17 cellular contexts compared by ENCODE assay signal in the genomic region with DNA sequence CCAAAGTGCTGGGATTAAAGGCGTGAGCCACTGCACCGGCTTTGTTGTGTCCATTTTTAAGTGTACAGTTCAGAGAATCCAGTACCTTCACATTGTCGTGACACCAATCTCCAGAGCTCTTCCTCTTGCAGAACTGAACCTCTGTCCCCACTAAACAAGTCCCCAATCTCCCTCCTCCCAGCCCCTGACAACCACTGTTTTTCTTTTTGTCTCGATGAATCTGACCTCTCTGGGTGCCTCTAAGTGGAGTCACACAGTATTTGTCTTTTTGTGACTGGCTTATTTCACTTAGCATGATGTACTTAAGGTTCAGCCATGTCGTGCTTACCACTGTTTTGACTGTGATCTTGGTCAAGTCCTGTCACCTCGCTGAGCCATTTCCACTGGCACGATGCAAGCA. TPM values are rescaled to one million over a fixed set of nuclear protein-coding genes. Genes with fewer than 3 reads are reported as not detected.
DNase-seq lines count a peak whose midpoint lies in the region; ATAC-seq and TF ChIP-seq lines count a peak whose summit lies in the region.
"Had no signal": no experiment of that assay in that cellular context is flagged by ENCODE, and none has a peak within 500 bp of the region (broad histone marks: within the 10 kb centered on the region; RNA-seq: fewer than 3 reads in every experiment).

No MANE protein-coding gene starts in this region.

- peak overlapping the region; percentile 21 for H3K27ac ChIP-seq in OCI-LY7 (ENCODE audit: low read depth, low read length, poor library complexity, severe bottlenecking)
- peak overlapping the region; percentile 55 for H3K27ac ChIP-seq in effector memory CD4-positive, alpha-beta T cell (ENCODE audit: insufficient read depth, low read length, poor library complexity, severe bottlenecking)

- H3K36me3 Mint-ChIP-seq in activated T-cell treated with anti-CD3 and anti-CD28 coated beads, Interleukin-2, amount 50 U/mL, for 72 hours (ENCODE audit: insufficient read depth in 2 of 2) = peaks cover 3 to 11% of the 10 kb centered on the region in 2 donors
- no peaks in the 10 kb centered on the region for H3K36me3 Mint-ChIP-seq in type B pancreatic cell
- H3K36me3 Mint-ChIP-seq in activated CD4-positive, alpha-beta memory T cell treated with anti-CD3 and anti-CD28 coated beads for 36 hours = peaks cover 28% of the 10 kb centered on the region

- H3K79me2 ChIP-seq in OCI-LY7 (ENCODE audit: insufficient read depth, low read depth, low read length) = peaks cover 12% of the 10 kb centered on the region

- no peak overlapping the region for H2AFZ ChIP-seq in OCI-LY7 (ENCODE audit: low read length)

- no peaks in the 10 kb centered on the region for H3K9me3 ChIP-seq in OCI-LY7 (ENCODE audit: low read length)
- H3K9me3 ChIP-seq in effector memory CD4-positive, alpha-beta T cell (ENCODE audit: control insufficient read depth, low read length) = no peaks in the 10 kb centered on the region

- no peaks in the 10 kb centered on the region for H3K9me2 ChIP-seq in OCI-LY7 (ENCODE audit: insufficient read depth, low read length)

- CTCF ChIA-PET in OCI-LY7 (lab: Charles Lee; ENCODE audit: unreplicated experiment) = no interaction called here
- CTCF ChIA-PET in activated CD4-positive, alpha-beta memory T cell treated with anti-CD3 and anti-CD28 coated beads for 36 hours (lab: Charles Lee) = interaction anchor here (0.6 to 17.0 kb wide), 6 partner anchors 13 to 238 kb away, joined by 3 to 530 read pairs (median 18); a partner anchor contains a TSS

- peaks cover 12% of the 10 kb centered on the region for H3K27me3 Mint-ChIP-seq in activated T-cell treated with anti-CD3 and anti-CD28 coated beads, Interleukin-2, amount 50 U/mL, for 72 hours (ENCODE audit: low read depth)
- H3K27me3 Mint-ChIP-seq in type B pancreatic cell = peaks cover 3% of the 10 kb centered on the region
- peaks cover 4% of the 10 kb centered on the region for H3K27me3 Mint-ChIP-seq in activated CD4-positive, alpha-beta memory T cell treated with anti-CD3 and anti-CD28 coated beads for 36 hours

- no peaks in the 10 kb centered on the region for H3K27me3 ChIP-seq in effector memory CD4-positive, alpha-beta T cell (replicated peaks; ENCODE audit: control insufficient read depth, insufficient read depth, low read length, poor library complexity, severe bottlenecking)

- H3K4me2 ChIP-seq in OCI-LY7 (ENCODE audit: low read length) = no peak overlapping the region

- peak overlapping the region; percentile 26 for H3K27ac Mint-ChIP-seq in activated T-cell treated with anti-CD3 and anti-CD28 coated beads, Interleukin-2, amount 50 U/mL, for 72 hours
- H3K27ac Mint-ChIP-seq in type B pancreatic cell = no peak overlapping the region
- H3K27ac Mint-ChIP-seq in activated CD4-positive, alpha-beta memory T cell treated with anti-CD3 and anti-CD28 coated beads for 36 hours = no peak overlapping the region

- ATAC-seq in activated T-cell treated with anti-CD3 and anti-CD28 coated beads, Interleukin-2, amount 50 U/mL, for 72 hours (replicated peaks in 1 of 2) = no peak
- ATAC-seq: activated naive CD4-positive, alpha-beta T cell treated with anti-CD3 and anti-CD28 coated beads, Interleukin-2, amount 50 U/mL, for 72 hours; left lobe of liver had no signal

- H3K4me3 Mint-ChIP-seq in activated T-cell treated with anti-CD3 and anti-CD28 coated beads, Interleukin-2, amount 50 U/mL, for 72 hours = no peak overlapping the region
- H3K4me3 Mint-ChIP-seq in type B pancreatic cell = peak overlapping the region; percentile 8
- H3K4me3 Mint-ChIP-seq in activated CD4-positive, alpha-beta memory T cell treated with anti-CD3 and anti-CD28 coated beads for 36 hours = no peak overlapping the region

- POLR2A ChIA-PET in OCI-LY7 (lab: Charles Lee) = no interaction called here
- POLR2A ChIA-PET in activated CD4-positive, alpha-beta memory T cell treated with anti-CD3 and anti-CD28 coated beads for 36 hours (lab: Charles Lee) = interaction anchor here (1.7 to 5.6 kb wide), 2 partner anchors 16 to 80 kb away, joined by 6 to 55 read pairs; no protein-coding TSS in a partner anchor

- BruUV-seq in OCI-LY7 (replicated peaks; lab: Mats Ljungman, UMichigan) = no TSS peak

- TF ChIP-seq CTCF in OCI-LY7 (conservative IDR thresholded peaks at IDR 0.05; ENCODE audit: low read length) = no peak
- no peak for TF ChIP-seq CTCF in type B pancreatic cell (conservative IDR thresholded peaks at IDR 0.05)

- no peaks in the 10 kb centered on the region for H3K9me3 Mint-ChIP-seq in activated T-cell treated with anti-CD3 and anti-CD28 coated beads, Interleukin-2, amount 50 U/mL, for 72 hours
- no peaks in the 10 kb centered on the region for H3K9me3 Mint-ChIP-seq in type B pancreatic cell
- no peaks in the 10 kb centered on the region for H3K9me3 Mint-ChIP-seq in activated CD4-positive, alpha-beta memory T cell treated with anti-CD3 and anti-CD28 coated beads for 36 hours
- H3K9me3 Mint-ChIP-seq: activated naive CD4-positive, alpha-beta T cell treated with anti-CD3 and anti-CD28 coated beads, Interleukin-2, amount 50 U/mL, for 72 hours had no signal

- no peak for DNase-seq in activated T-cell treated with anti-CD3 and anti-CD28 coated beads, Interleukin-2, amount 50 U/mL, for 72 hours
- DNase-seq in activated T-cell treated with anti-CD3 and anti-CD28 coated beads for 4 hours (no peak), OCI-LY7 (ENCODE audit: low spot score) (no peak), type B pancreatic cell (ENCODE audit: extremely low spot score, unreplicated experiment) (no peak), hepatic stellate cell (ENCODE audit: low spot score) (no peak)
- no peak for DNase-seq in effector memory CD4-positive, alpha-beta T cell
- DNase-seq in activated CD4-positive, alpha-beta memory T cell treated with anti-CD3 and anti-CD28 coated beads for 36 hours = no peak
- DNase-seq in activated CD4-positive, CD25-positive, alpha-beta regulatory T cell (lab: John Stamatoyannopoulos, UW) = no peak
- DNase-seq: DMS153; effector CD4-positive, alpha-beta T cell; KBM-7; NCI-H446; stimulated activated naive CD4-positive, alpha-beta T cell had no signal

- intact Hi-C loops in OCI-LY7 (cut with micrococcal nuclease; ENCODE audit: unreplicated experiment) = loop anchor here (5.0 to 10.0 kb wide), 2 partner anchors 143 to 520 kb away; no protein-coding TSS in a partner anchor
- intact Hi-C loops in activated CD4-positive, alpha-beta memory T cell treated with anti-CD3 and anti-CD28 coated beads for 36 hours (cut with micrococcal nuclease) = no loop called here

- H4K20me1 ChIP-seq in OCI-LY7 (ENCODE audit: insufficient read depth, low read length) = peaks cover 11% of the 10 kb centered on the region

- H3K4me3 ChIP-seq in OCI-LY7 (ENCODE audit: low read depth, low read length, poor library complexity, severe bottlenecking) = no peak overlapping the region
- H3K4me3 ChIP-seq in effector memory CD4-positive, alpha-beta T cell (ENCODE audit: insufficient read depth, low read depth, low read length, poor library complexity, severe bottlenecking) = no peak overlapping the region

- peaks cover 23% of the 10 kb centered on the region for H3K4me1 ChIP-seq in OCI-LY7 (ENCODE audit: insufficient read depth, low read length, poor library complexity, severe bottlenecking)
- peaks cover 5% of the 10 kb centered on the region for H3K4me1 ChIP-seq in effector memory CD4-positive, alpha-beta T cell (ENCODE audit: control insufficient read depth, insufficient read depth, low read length, poor library complexity, severe bottlenecking)

- H3K4me1 Mint-ChIP-seq in activated T-cell treated with anti-CD3 and anti-CD28 coated beads, Interleukin-2, amount 50 U/mL, for 72 hours (ENCODE audit: low read depth) = peaks cover 40% of the 10 kb centered on the region
- peaks cover 12% of the 10 kb centered on the region for H3K4me1 Mint-ChIP-seq in type B pancreatic cell (ENCODE audit: unreplicated experiment)
- peaks cover 33% of the 10 kb centered on the region for H3K4me1 Mint-ChIP-seq in activated CD4-positive, alpha-beta memory T cell treated with anti-CD3 and anti-CD28 coated beads for 36 hours (ENCODE audit: low read depth)

- H3K36me3 ChIP-seq in OCI-LY7 (ENCODE audit: insufficient read depth, low read length) = peaks cover 38% of the 10 kb centered on the region
- peaks cover 35% of the 10 kb centered on the region for H3K36me3 ChIP-seq in effector memory CD4-positive, alpha-beta T cell (ENCODE audit: control insufficient read depth, insufficient read depth, low read length)

RNA-seq across cellular contexts. Expression of a gene that starts 1.6 kb away (rescaled TPM):
- total RNA-seq in activated T-cell treated with anti-CD3 and anti-CD28 coated beads, Interleukin-2, amount 50 U/mL, for 72 hours = not detected
- total RNA-seq in OCI-LY7 (2014; rRNA removed; shearing (Covaris generic)) = not detected in 2 replicates
- total RNA-seq in OCI-LY7 (2022) = not detected in 2 replicates
- 0.75 TPM in 1 of 2 replicates, not detected in the other for total RNA-seq in type B pancreatic cell (ENCODE audit: low replicate concordance)
- total RNA-seq in activated CD4-positive, alpha-beta memory T cell treated with anti-CD3 and anti-CD28 coated beads for 36 hours = not detected
- total RNA-seq: activated naive CD4-positive, alpha-beta T cell treated with anti-CD3 and anti-CD28 coated beads, Interleukin-2, amount 50 U/mL, for 72 hours; left lobe of liver; mucosa of gallbladder; progenitor cell of endocrine pancreas had no signal

RNA-seq across cellular contexts. Expression of a gene that starts 6.9 kb away (rescaled TPM):
- 1,000 to 10,000 TPM; 1,754 to 1,822 TPM for total RNA-seq in activated T-cell treated with anti-CD3 and anti-CD28 coated beads, Interleukin-2, amount 50 U/mL, for 72 hours
- total RNA-seq in OCI-LY7 (2014; rRNA removed; shearing (Covaris generic)) = 4,825 and 6,190 TPM in 2 replicates
- 1,679 and 1,713 TPM in 2 replicates for total RNA-seq in OCI-LY7 (2022)
- 1,370 and 1,381 TPM in 2 replicates for total RNA-seq in type B pancreatic cell (ENCODE audit: low replicate concordance)
- total RNA-seq in activated CD4-positive, alpha-beta memory T cell treated with anti-CD3 and anti-CD28 coated beads for 36 hours = 1,000 to 10,000 TPM; 2,083 to 2,096 TPM

RNA-seq across cellular contexts. Expression of a gene that starts 7.1 kb away (rescaled TPM):
- total RNA-seq in activated T-cell treated with anti-CD3 and anti-CD28 coated beads, Interleukin-2, amount 50 U/mL, for 72 hours = 100 to 1,000 TPM; 116 to 125 TPM
- total RNA-seq in OCI-LY7 (2014; rRNA removed; shearing (Covaris generic)) = 70.0 and 74.0 TPM in 2 replicates
- total RNA-seq in OCI-LY7 (2022) = 91.5 and 107 TPM in 2 replicates
- total RNA-seq in type B pancreatic cell (ENCODE audit: low replicate concordance) = 37.9 and 38.9 TPM in 2 replicates
- 100 to 1,000 TPM; 104 to 108 TPM for total RNA-seq in activated CD4-positive, alpha-beta memory T cell treated with anti-CD3 and anti-CD28 coated beads for 36 hours
